ENCODE assay signal across 8 cellular contexts in genomic region chr12:44876554-44877275, GRCh38. TPM values are rescaled to one million over a fixed set of nuclear protein-coding genes. Genes with fewer than 3 reads are reported as not detected.
DNase-seq lines count a peak whose midpoint lies in the region; ATAC-seq and TF ChIP-seq lines count a peak whose summit lies in the region.

No MANE protein-coding gene starts in this region.

- no peaks in the 10 kb centered on the region for H3K36me3 ChIP-seq in mesodermal cell (ENCODE audit: control insufficient read depth, insufficient read depth, low read length)

- no peak overlapping the region for H3K27ac Mint-ChIP-seq in stimulated activated naive B cell treated with anti-CD40 and anti-IgM and Interleukin-4, amounts not matched to agents 10 μg/mL and 1 μg/mL and 100 μg/mL, for 72 hours

- H3K4me3 Mint-ChIP-seq in stimulated activated naive B cell treated with anti-CD40 and anti-IgM and Interleukin-4, amounts not matched to agents 10 μg/mL and 1 μg/mL and 100 μg/mL, for 72 hours, result peak overlapping the region; percentile 53 to 78

- peak; percentile 43 for TF ChIP-seq CTCF in 22Rv1 (IDR thresholded peaks at IDR 0.05)

- H3K4me1 ChIP-seq in mesodermal cell (ENCODE audit: control insufficient read depth, insufficient read depth, low read length, poor library complexity, severe bottlenecking), result peaks cover 11% of the 10 kb centered on the region

- H3K27me3 Mint-ChIP-seq in stimulated activated naive B cell treated with anti-CD40 and anti-IgM and Interleukin-4, amounts not matched to agents 10 μg/mL and 1 μg/mL and 100 μg/mL, for 72 hours, result peaks cover 43 to 49% of the 10 kb centered on the region in 2 donors

- H3K9me3 Mint-ChIP-seq in stimulated activated naive B cell treated with anti-CD40 and anti-IgM and Interleukin-4, amounts not matched to agents 10 μg/mL and 1 μg/mL and 100 μg/mL, for 72 hours, result peaks cover 13 to 22% of the 10 kb centered on the region in 2 donors

- H3K9me3 ChIP-seq in mesodermal cell (ENCODE audit: control insufficient read depth, low read length), result no peaks in the 10 kb centered on the region

- ATAC-seq in GM18907 (IDR thresholded peaks at IDR 0.05; ENCODE audit: unreplicated experiment) (peak; percentile 52), HG03378 (IDR thresholded peaks at IDR 0.05; ENCODE audit: unreplicated experiment) (no peak)
- ATAC-seq in stimulated activated naive B cell treated with anti-CD40 and anti-IgM and Interleukin-4, amounts not matched to agents 10 μg/mL and 1 μg/mL and 100 μg/mL, for 72 hours (replicated peaks), result peak; percentile 52 to 57

- H3K27ac ChIP-seq in 22Rv1 (peak overlapping the region; percentile 69), mesodermal cell (ENCODE audit: low read depth, low read length, severe bottlenecking) (no peak overlapping the region)

- peaks cover 0 to 2% of the 10 kb centered on the region in 2 donors for H3K36me3 Mint-ChIP-seq in stimulated activated naive B cell treated with anti-CD40 and anti-IgM and Interleukin-4, amounts not matched to agents 10 μg/mL and 1 μg/mL and 100 μg/mL, for 72 hours

- H3K4me3 ChIP-seq in mesodermal cell (ENCODE audit: extremely low read depth, insufficient read depth, low read length, poor library complexity, severe bottlenecking), result peak overlapping the region; percentile 42

- 0 to 1% methylated on average over 21 to 29 of the region's 40 CpGs for WGBS in mesodermal cell (ENCODE audit: insufficient coverage in 2 of 2), 2 experiments

- peak; percentile 87 for DNase-seq in NCI-H1105 (lab: John Stamatoyannopoulos, UW)
- DNase-seq in activated CD4-positive, alpha-beta T cell treated with anti-CD3 and anti-CD28 coated beads, Interleukin-2, amount 50 U/mL, for 4 hours, result peak; percentile 31 to 46
- peak; percentile 40 for DNase-seq in effector CD8-positive, alpha-beta T cell (lab: John Stamatoyannopoulos, UW)
- DNase-seq in stimulated activated naive B cell treated with anti-CD40 and anti-IgM and Interleukin-4, amounts not matched to agents 10 μg/mL and 1 μg/mL and 100 μg/mL, for 72 hours, result no peak

- peaks cover 14 to 22% of the 10 kb centered on the region in 2 donors for H3K4me1 Mint-ChIP-seq in stimulated activated naive B cell treated with anti-CD40 and anti-IgM and Interleukin-4, amounts not matched to agents 10 μg/mL and 1 μg/mL and 100 μg/mL, for 72 hours

RNA-seq across cellular contexts. Expression of gene NELL2, which starts 0.6 kb away (rescaled TPM):
- 3.6 TPM for polyA plus RNA-seq in mesodermal cell (2013, experiment 1 of 2)
- 2.8 TPM for polyA plus RNA-seq in mesodermal cell (2013, experiment 2 of 2)
